Comparison of ENCODE assay signal across 8 cellular contexts in the genomic region with DNA sequence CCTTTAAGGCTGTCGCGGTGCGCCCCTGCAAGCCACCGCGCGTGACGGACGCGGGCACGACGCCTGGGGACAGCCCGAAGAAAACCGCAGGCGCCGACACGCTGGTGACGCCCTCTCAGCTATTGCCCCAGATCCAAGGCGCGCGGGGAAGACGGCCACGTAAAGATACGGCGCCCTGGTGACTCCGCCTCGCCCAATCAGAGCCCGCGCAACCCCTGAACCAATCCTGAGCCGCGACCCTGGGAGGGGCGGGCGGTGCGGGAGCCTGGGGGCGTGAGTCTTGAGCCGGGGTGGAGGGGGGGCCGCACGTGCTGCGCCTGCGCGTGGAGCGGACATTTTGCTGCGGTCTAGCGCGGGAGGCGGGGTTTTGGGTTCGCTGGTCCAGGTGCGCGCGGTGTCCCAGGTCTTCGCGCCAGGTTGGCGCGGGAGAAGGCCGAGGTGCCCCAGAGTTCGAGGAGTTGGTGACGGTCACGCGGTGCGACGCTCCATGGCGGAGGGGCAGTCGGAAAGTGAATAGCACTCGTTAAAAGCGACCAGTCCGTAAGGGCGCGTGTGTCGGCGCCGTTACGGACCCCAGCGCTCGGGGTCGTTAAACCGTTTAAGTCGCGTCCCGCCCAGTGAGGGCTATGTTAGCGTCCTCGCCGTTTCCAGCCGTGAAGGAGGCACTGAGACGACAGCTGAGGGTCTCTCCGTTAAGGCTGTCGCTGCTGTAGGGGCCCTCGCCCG.
DNase-seq lines count a peak whose midpoint lies in the region; ATAC-seq and TF ChIP-seq lines count a peak whose summit lies in the region.

No MANE protein-coding gene starts in this region.

- H3K27ac Mint-ChIP-seq in memory B cell: peak overlapping the region; percentile 98

- H3K4me1 ChIP-seq in effector memory CD4-positive, alpha-beta T cell (ENCODE audit: control insufficient read depth, insufficient read depth, low read length, poor library complexity, severe bottlenecking): peaks cover 3% of the 10 kb centered on the region

- peak overlapping the region; percentile 85 for H3K27ac ChIP-seq in effector memory CD4-positive, alpha-beta T cell (ENCODE audit: insufficient read depth, low read length, poor library complexity, severe bottlenecking)

- no peaks in the 10 kb centered on the region for H3K9me3 ChIP-seq in effector memory CD4-positive, alpha-beta T cell (ENCODE audit: control insufficient read depth, low read length)

- H3K27me3 ChIP-seq in effector memory CD4-positive, alpha-beta T cell (replicated peaks; ENCODE audit: control insufficient read depth, insufficient read depth, low read length, poor library complexity, severe bottlenecking): no peaks in the 10 kb centered on the region

- peak overlapping the region; percentile 94 for H3K4me3 Mint-ChIP-seq in memory B cell

- no peak for TF ChIP-seq CTCF in GM20000 (IDR thresholded peaks at IDR 0.05; ENCODE audit: extremely low read depth, missing control alignments)

- peak overlapping the region; percentile 71 for H3K4me3 ChIP-seq in effector memory CD4-positive, alpha-beta T cell (ENCODE audit: insufficient read depth, low read depth, low read length, poor library complexity, severe bottlenecking)

- H3K36me3 Mint-ChIP-seq in memory B cell: no peaks in the 10 kb centered on the region

- no peaks in the 10 kb centered on the region for H3K36me3 ChIP-seq in effector memory CD4-positive, alpha-beta T cell (ENCODE audit: control insufficient read depth, insufficient read depth, low read length)

- no peaks in the 10 kb centered on the region for H3K9me3 Mint-ChIP-seq in memory B cell

- DNase-seq in COLO668 (lab: John Stamatoyannopoulos, UW; ENCODE audit: unreplicated experiment) (peak; percentile 95), GM20000 (ENCODE audit: low spot score) (peak; percentile 99), HS-5 (ENCODE audit: low read depth) (peak; percentile 85), NK-92 (lab: John Stamatoyannopoulos, UW; ENCODE audit: unreplicated experiment) (peak; percentile 93), memory B cell (ENCODE audit: low spot score in 2 of 2) (peak; percentile 87 to 97)
- DNase-seq in activated CD8-positive, alpha-beta memory T cell treated with anti-CD3 and anti-CD28 coated beads for 4 hours (ENCODE audit: low read depth in 2 of 2): peak; percentile 94 to 96
- peak; percentile 98 to 99 (median 98) for DNase-seq in effector memory CD4-positive, alpha-beta T cell
- DNase-seq in stimulated activated CD8-positive, alpha-beta memory T cell treated with anti-CD3 and anti-CD28 coated beads, Interleukin-12 subunit alpha, Interleukin-12 subunit beta, amount 100 ng/mL, for 1 hour (ENCODE audit: low read depth): peak; percentile 94

- no peaks in the 10 kb centered on the region for H3K27me3 Mint-ChIP-seq in memory B cell

- peaks cover 6% of the 10 kb centered on the region for H3K4me1 Mint-ChIP-seq in memory B cell

- peak; percentile 95 for ATAC-seq in memory B cell (ENCODE audit: low read depth)

Comparison
In these comparisons a context has a peak if more than half of its experiments do, and no peak if none do; other contexts are left out.
1. Peak in every context shown above with its lines: DNase-seq, ATAC-seq, H3K4me3 ChIP-seq and H3K27ac ChIP-seq.